Comparison of ENCODE assay signal across 12 cellular contexts in genomic region chr12:94175763-94176660, GRCh38. TPM values are rescaled to one million over a fixed set of nuclear protein-coding genes. Genes with fewer than 3 reads are reported as not detected.
A peak's percentile ranks its signal among the peaks of the same experiment; 100 is the strongest.
DNase-seq lines count a peak whose midpoint lies in the region; ATAC-seq and TF ChIP-seq lines count a peak whose summit lies in the region.
"Had no signal": no experiment of that assay in that cellular context is flagged by ENCODE, and none has a peak within 500 bp of the region (broad histone marks: within the 10 kb centered on the region; RNA-seq: fewer than 3 reads in every experiment).

No MANE protein-coding gene starts in this region.

- no peaks in the 10 kb centered on the region for H3K79me2 ChIP-seq in OCI-LY7 (ENCODE audit: insufficient read depth, low read depth, low read length)

- peak overlapping the region; percentile 44 for H2AFZ ChIP-seq in OCI-LY7 (ENCODE audit: low read length)

- no peaks in the 10 kb centered on the region for H3K9me3 ChIP-seq in OCI-LY7 (ENCODE audit: low read length)

- H3K27ac ChIP-seq in OCI-LY7 (ENCODE audit: low read depth, low read length, poor library complexity, severe bottlenecking): no peak overlapping the region
- H3K27ac ChIP-seq: SK-N-MC had no signal

- no peaks in the 10 kb centered on the region for H4K20me1 ChIP-seq in OCI-LY7 (ENCODE audit: insufficient read depth, low read length)

- no TSS peak for BruUV-seq in OCI-LY7 (replicated peaks; lab: Mats Ljungman, UMichigan)

- H3K4me3 ChIP-seq in OCI-LY7 (ENCODE audit: low read depth, low read length, poor library complexity, severe bottlenecking): peak overlapping the region; percentile 39
- H3K4me3 ChIP-seq: SK-N-MC had no signal

- CTCF ChIA-PET in OCI-LY7 (lab: Charles Lee; ENCODE audit: unreplicated experiment): no interaction called here

- intact Hi-C loops in OCI-LY7 (cut with micrococcal nuclease; ENCODE audit: unreplicated experiment): no loop called here

- POLR2A ChIA-PET in OCI-LY7 (lab: Charles Lee): interaction anchor here (0.7 to 5.3 kb wide), 7 partner anchors 13 to 1506 kb away, joined by 3 to 30 read pairs (median 10); no protein-coding TSS in a partner anchor

- no peaks in the 10 kb centered on the region for H3K36me3 ChIP-seq in OCI-LY7 (ENCODE audit: insufficient read depth, low read length)

- peaks cover 40% of the 10 kb centered on the region for H3K4me1 ChIP-seq in OCI-LY7 (ENCODE audit: insufficient read depth, low read length, poor library complexity, severe bottlenecking)

- H3K9me2 ChIP-seq in OCI-LY7 (ENCODE audit: insufficient read depth, low read length): no peaks in the 10 kb centered on the region

- H3K4me2 ChIP-seq in OCI-LY7 (ENCODE audit: low read length): peak overlapping the region; percentile 78

- peak; percentile 67 for DNase-seq in CD1c-positive myeloid dendritic cell (ENCODE audit: extremely low spot score)
- peak; percentile 37 for DNase-seq in OCI-LY7 (ENCODE audit: low spot score)
- DNase-seq in glomerular visceral epithelial cell (ENCODE audit: extremely low spot score): peak; percentile 4
- DNase-seq in HK-2 (ENCODE audit: unreplicated experiment): no peak
- DNase-seq in GM03348 (ENCODE audit: low spot score): no peak
- DNase-seq: activated CD8-positive, alpha-beta memory T cell treated with anti-CD3 and anti-CD28 coated beads for 24 hours; Calu3; NCI-H2029 had no signal

- no peak for TF ChIP-seq CTCF in OCI-LY7 (conservative IDR thresholded peaks at IDR 0.05; ENCODE audit: low read length)

- ATAC-seq in GM21619 (IDR thresholded peaks at IDR 0.05; ENCODE audit: unreplicated experiment): peak; percentile 34
- no peak for ATAC-seq in GM19455 (IDR thresholded peaks at IDR 0.05; ENCODE audit: unreplicated experiment)
- ATAC-seq in activated CD4-positive, CD25-positive, alpha-beta regulatory T cell treated with anti-CD3 and anti-CD28 coated beads, Interleukin-2, amount 50 U/mL, for 24 hours: no peak

RNA-seq across cellular contexts. Expression of gene PLXNC1, which starts 27.6 kb away (rescaled TPM):
- 3.6 and 4.5 TPM in 2 replicates for total RNA-seq in OCI-LY7 (2014; rRNA removed; shearing (Covaris generic))
- 8.0 and 9.1 TPM in 2 replicates for total RNA-seq in OCI-LY7 (2022)

Comparison
In these comparisons a context has a peak if more than half of its experiments do, and no peak if none do; other contexts are left out.
1. DNase-seq: peak in CD1c-positive myeloid dendritic cell (single experiment), OCI-LY7 (single experiment) and glomerular visceral epithelial cell (single experiment); none in HK-2 (single experiment) and GM03348 (single experiment).